In genomic region chr20:49054032-49054643, GRCh38 we compare ENCODE assay signal across 15 cellular contexts. TPM values are rescaled to one million over a fixed set of nuclear protein-coding genes. Genes with fewer than 3 reads are reported as not detected.
A peak's percentile ranks its signal among the peaks of the same experiment; 100 is the strongest.
DNase-seq lines count a peak whose midpoint lies in the region; ATAC-seq and TF ChIP-seq lines count a peak whose summit lies in the region.
"Had no signal": no experiment of that assay in that cellular context is flagged by ENCODE, and none has a peak within 500 bp of the region (broad histone marks: within the 10 kb centered on the region; RNA-seq: fewer than 3 reads in every experiment).

No MANE protein-coding gene starts in this region.

- H3K9me3 ChIP-seq in CD8-positive, alpha-beta T cell (ENCODE audit: low read length) = no peaks in the 10 kb centered on the region
- H3K9me3 ChIP-seq in effector memory CD4-positive, alpha-beta T cell (ENCODE audit: control insufficient read depth, low read length) = no peaks in the 10 kb centered on the region
- H3K9me3 ChIP-seq: heart left ventricle had no signal

- peaks cover 51% of the 10 kb centered on the region for H3K4me1 Mint-ChIP-seq in CD8-positive, alpha-beta T cell (ENCODE audit: low read depth)
- peaks cover 9% of the 10 kb centered on the region for H3K4me1 Mint-ChIP-seq in glutamatergic neuron (ENCODE audit: low read depth, unreplicated experiment)

- H3K4me3 Mint-ChIP-seq in CD8-positive, alpha-beta T cell = peak overlapping the region; percentile 33
- H3K4me3 Mint-ChIP-seq in glutamatergic neuron (ENCODE audit: unreplicated experiment) = no peak overlapping the region
- H3K4me3 Mint-ChIP-seq: endodermal cell; T-helper 1 cell treated with Interleukin-12 subunit alpha and Interleukin-12 subunit beta and Interleukin-4 antibody, amounts not matched to agents 30 μg/mL and 1 μg/mL, for 36 hours had no signal

- H3K36me3 Mint-ChIP-seq in CD8-positive, alpha-beta T cell = peaks cover 39% of the 10 kb centered on the region
- H3K36me3 Mint-ChIP-seq in glutamatergic neuron (ENCODE audit: unreplicated experiment) = no peaks in the 10 kb centered on the region

- CTCF ChIA-PET in CD8-positive, alpha-beta T cell (lab: Charles Lee) = no interaction called here

- H3K27me3 ChIP-seq in CD8-positive, alpha-beta T cell (ENCODE audit: insufficient read depth, low read length) = no peaks in the 10 kb centered on the region
- H3K27me3 ChIP-seq in effector memory CD4-positive, alpha-beta T cell (replicated peaks; ENCODE audit: control insufficient read depth, insufficient read depth, low read length, poor library complexity, severe bottlenecking) = no peaks in the 10 kb centered on the region
- H3K27me3 ChIP-seq: heart left ventricle had no signal

- POLR2A ChIA-PET in CD8-positive, alpha-beta T cell (lab: Charles Lee) = no interaction called here

- peaks cover 30% of the 10 kb centered on the region for H3K4me1 ChIP-seq in CD8-positive, alpha-beta T cell (ENCODE audit: insufficient read depth, low read length)
- H3K4me1 ChIP-seq in effector memory CD4-positive, alpha-beta T cell (ENCODE audit: control insufficient read depth, insufficient read depth, low read length, poor library complexity, severe bottlenecking) = no peaks in the 10 kb centered on the region

- TF ChIP-seq CTCF in CD8-positive, alpha-beta T cell (IDR thresholded peaks at IDR 0.05) = no peak
- no peak for TF ChIP-seq CTCF in glutamatergic neuron (IDR thresholded peaks at IDR 0.05; ENCODE audit: partially characterized antibody, unreplicated experiment)

- no peaks in the 10 kb centered on the region for H3K27me3 Mint-ChIP-seq in CD8-positive, alpha-beta T cell (ENCODE audit: low read depth)
- H3K27me3 Mint-ChIP-seq in glutamatergic neuron (ENCODE audit: unreplicated experiment) = no peaks in the 10 kb centered on the region

- no peak overlapping the region for H3K27ac ChIP-seq in CD8-positive, alpha-beta T cell (ENCODE audit: low read depth, low read length)
- H3K27ac ChIP-seq in effector memory CD4-positive, alpha-beta T cell (ENCODE audit: insufficient read depth, low read length, poor library complexity, severe bottlenecking) = no peak overlapping the region

- no peak for ATAC-seq in CD8-positive, alpha-beta T cell
- ATAC-seq in GM18907 (IDR thresholded peaks at IDR 0.05; ENCODE audit: unreplicated experiment) = peak; percentile 63
- ATAC-seq in HG03175 (IDR thresholded peaks at IDR 0.05; ENCODE audit: unreplicated experiment) = peak; percentile 68
- ATAC-seq in HG03342 (IDR thresholded peaks at IDR 0.05; ENCODE audit: unreplicated experiment) = no peak
- ATAC-seq in GM18909 (IDR thresholded peaks at IDR 0.05; ENCODE audit: poor library complexity, unreplicated experiment) = no peak

- DNase-seq in CD8-positive, alpha-beta T cell = no peak
- DNase-seq in dermis blood vessel endothelial cell = peak; percentile 73
- DNase-seq in effector memory CD4-positive, alpha-beta T cell = no peak
- no peak for DNase-seq in glutamatergic neuron
- DNase-seq: anterior cingulate cortex, endodermal cell, heart left ventricle, NCI-H2029 treated with DMSO at 0.1 percent for 48 hours, nucleus accumbens had no signal

- intact Hi-C loops in CD8-positive, alpha-beta T cell (cut with DNase I, micrococcal nuclease) = no loop called here

- H3K9me3 Mint-ChIP-seq in CD8-positive, alpha-beta T cell = no peaks in the 10 kb centered on the region
- H3K9me3 Mint-ChIP-seq in glutamatergic neuron (ENCODE audit: unreplicated experiment) = no peaks in the 10 kb centered on the region
- H3K9me3 Mint-ChIP-seq: endodermal cell; T-helper 1 cell treated with Interleukin-12 subunit alpha and Interleukin-12 subunit beta and Interleukin-4 antibody, amounts not matched to agents 30 μg/mL and 1 μg/mL, for 36 hours had no signal

- peaks cover 2% of the 10 kb centered on the region for H3K36me3 ChIP-seq in CD8-positive, alpha-beta T cell (ENCODE audit: insufficient read depth, low read length)
- H3K36me3 ChIP-seq in effector memory CD4-positive, alpha-beta T cell (ENCODE audit: control insufficient read depth, insufficient read depth, low read length) = peaks cover under 1% of the 10 kb centered on the region

- no peak overlapping the region for H3K4me3 ChIP-seq in CD8-positive, alpha-beta T cell (ENCODE audit: low read depth, low read length)
- no peak overlapping the region for H3K4me3 ChIP-seq in effector memory CD4-positive, alpha-beta T cell (ENCODE audit: insufficient read depth, low read depth, low read length, poor library complexity, severe bottlenecking)
- H3K4me3 ChIP-seq: heart left ventricle, lung had no signal

- no peak overlapping the region for H3K27ac Mint-ChIP-seq in CD8-positive, alpha-beta T cell
- no peak overlapping the region for H3K27ac Mint-ChIP-seq in glutamatergic neuron (ENCODE audit: unreplicated experiment)
- H3K27ac Mint-ChIP-seq: endodermal cell; T-helper 1 cell treated with Interleukin-12 subunit alpha and Interleukin-12 subunit beta and Interleukin-4 antibody, amounts not matched to agents 30 μg/mL and 1 μg/mL, for 36 hours had no signal

RNA-seq across cellular contexts. Expression of gene CSE1L, which starts 8.0 kb away (rescaled TPM):
- total RNA-seq in CD8-positive, alpha-beta T cell = 10 to 100 TPM; 31.8 to 33.4 TPM
- 83.4 and 166 TPM in 2 replicates for total RNA-seq in dermis blood vessel endothelial cell
- 66.4 TPM for total RNA-seq in glutamatergic neuron (ENCODE audit: unreplicated experiment)

Comparison
In these comparisons a context has a peak if more than half of its experiments do, and no peak if none do; other contexts are left out.
1. ATAC-seq: peak in GM18907 (single experiment) and HG03175 (single experiment); none in CD8-positive, alpha-beta T cell (single experiment), HG03342 (single experiment) and GM18909 (single experiment).